29 cellular contexts compared by ENCODE assay signal in the genomic region with DNA sequence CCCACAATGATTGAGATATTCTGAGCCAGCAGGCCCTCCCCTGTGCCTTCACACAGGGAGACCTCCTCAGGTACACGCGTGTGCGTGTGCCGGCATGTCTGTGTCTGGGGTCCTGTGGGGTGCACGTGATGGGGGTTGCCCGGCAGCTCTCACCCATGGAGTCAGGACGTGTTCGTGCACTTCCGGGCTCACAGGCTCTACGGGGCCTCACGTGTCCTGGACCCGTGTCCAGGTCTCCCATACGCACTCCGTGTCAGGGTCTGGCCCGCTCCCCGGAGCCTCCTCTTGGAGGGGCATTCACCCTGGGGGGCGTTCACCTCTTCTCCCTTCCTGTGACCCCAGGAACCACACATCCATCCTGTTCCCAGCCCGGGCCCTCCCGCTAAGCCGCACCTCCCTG. TPM values are rescaled to one million over a fixed set of nuclear protein-coding genes. Genes with fewer than 3 reads are reported as not detected.
DNase-seq lines count a peak whose midpoint lies in the region.
"Had no signal": no experiment of that assay in that cellular context is flagged by ENCODE, and none has a peak within 500 bp of the region (broad histone marks: within the 10 kb centered on the region; RNA-seq: fewer than 3 reads in every experiment).

No MANE protein-coding gene starts in this region.

- peak overlapping the region; percentile 56; the same call in 1 of the 2 replicates for H3K27ac ChIP-seq in SJCRH30
- no peak overlapping the region for H3K27ac ChIP-seq in neuronal stem cell (replicated peaks; ENCODE audit: low read length)
- H3K27ac ChIP-seq: brain microvascular endothelial cell, left lung, pancreas had no signal

- H3K4me1 ChIP-seq in SJCRH30 (peaks cover 62% of the 10 kb centered on the region), neuronal stem cell (ENCODE audit: control insufficient read depth in 2 of 2, insufficient read depth in 1 of 2, low read depth in 1 of 2, low read length in 2 of 2) (peaks cover 28 to 31% of the 10 kb centered on the region in 2 donors)

- H2AK5ac ChIP-seq in neuronal stem cell (ENCODE audit: low read depth, low read length) = peak overlapping the region; percentile 84

- H3K9me3 ChIP-seq in SJCRH30 (replicated peaks) (no peaks in the 10 kb centered on the region), neuronal stem cell (replicated peaks in 1 of 2; ENCODE audit: control insufficient read depth in 2 of 2, insufficient read depth in 1 of 2, low read depth in 1 of 2, low read length in 2 of 2) (peaks cover 0 to 3% of the 10 kb centered on the region in 2 donors)
- H3K9me3 ChIP-seq: left lung, pancreas had no signal

- peak overlapping the region; percentile 38 for H3K14ac ChIP-seq in neuronal stem cell (ENCODE audit: low read length)

- H3K79me1 ChIP-seq in neuronal stem cell (ENCODE audit: low read depth, low read length) = peaks cover 4% of the 10 kb centered on the region

- H3K27me3 ChIP-seq in SJCRH30 (no peaks in the 10 kb centered on the region), neuronal stem cell (ENCODE audit: control insufficient read depth in 3 of 3, insufficient read depth in 3 of 3, low read depth in 1 of 3, low read length in 3 of 3) (peaks cover 40 to 90% (median 81%) of the 10 kb centered on the region in 3 experiments)
- H3K27me3 ChIP-seq: SJSA1 had no signal

- H3K4ac ChIP-seq in neuronal stem cell (ENCODE audit: low read length) = no peak overlapping the region

- peak overlapping the region; percentile 93 for H3K23ac ChIP-seq in neuronal stem cell (ENCODE audit: low read depth, low read length, poor library complexity)

- H2BK120ac ChIP-seq in neuronal stem cell (ENCODE audit: low read depth, low read length) = no peak overlapping the region

- H2BK15ac ChIP-seq in neuronal stem cell (ENCODE audit: low read length) = peak overlapping the region; percentile 58

- no peak overlapping the region for H3K4me2 ChIP-seq in neuronal stem cell (ENCODE audit: insufficient read depth, low read length, poor library complexity, severe bottlenecking)

- H2BK12ac ChIP-seq in neuronal stem cell (ENCODE audit: low read length) = peak overlapping the region; percentile 58

- H3K4me3 ChIP-seq in SJCRH30 (no peak overlapping the region), neuronal stem cell (ENCODE audit: low read length in 2 of 2) (no peak overlapping the region)
- H3K4me3 ChIP-seq: GM12878, left lung, pancreas, SJSA1 had no signal

- peak overlapping the region; percentile 80 for H3K18ac ChIP-seq in neuronal stem cell (ENCODE audit: low read length)

- no peak overlapping the region for H4K8ac ChIP-seq in neuronal stem cell (ENCODE audit: low read depth, low read length)

- H3K36me3 ChIP-seq in SJCRH30 (no peaks in the 10 kb centered on the region), neuronal stem cell (replicated peaks in 1 of 2; ENCODE audit: control insufficient read depth in 2 of 2, insufficient read depth in 2 of 2, low read length in 2 of 2) (no peaks in the 10 kb centered on the region)
- H3K36me3 ChIP-seq: brain microvascular endothelial cell, left lung, pancreas had no signal

- no CpG with 5 or more reads among the region's 20 CpGs for WGBS in neuronal stem cell (ENCODE audit: extremely low coverage in 2 of 2, insufficient read length in 2 of 2, insufficient replicate concordance in 1 of 2), 2 donors

- no peak overlapping the region for H4K91ac ChIP-seq in neuronal stem cell (ENCODE audit: low read depth, low read length, poor library complexity)

- DNase-seq in SJCRH30 (no peak), neuronal stem cell (ENCODE audit: low spot score) (no peak), NCI-H1092 treated with DMSO at 0.1 percent for 48 hours (lab: John Stamatoyannopoulos, UW) (no peak)
- DNase-seq in activated CD4-positive, CD25-positive, alpha-beta regulatory T cell (lab: John Stamatoyannopoulos, UW) = no peak
- DNase-seq: activated CD4-positive, alpha-beta T cell treated with anti-CD3 and anti-CD28 coated beads, Interleukin-2, amount 10 ng/mL, durations not matched to agents 24 days and 14 days; activated CD8-positive, alpha-beta memory T cell treated with anti-CD3 and anti-CD28 coated beads for 24 hours; activated T-cell treated with anti-CD3 and anti-CD28 coated beads for 4 hours; amniotic stem cell; brain microvascular endothelial cell; C1 segment of cervical spinal cord; cerebellar nuclear complex; COR-L47; islet precursor cell; left lung; NCI-H1048; NCI-H1694; NCI-H446; NCI-H774; pancreas; small intestine; stimulated activated naive B cell treated with anti-CD40 and anti-IgM and Interleukin-4, amounts not matched to agents 10 μg/mL and 1 μg/mL and 100 μg/mL, for 72 hours; substantia nigra; T-cell; trophoblast cell had no signal

- H2BK5ac ChIP-seq in neuronal stem cell (ENCODE audit: low read length) = no peak overlapping the region

- H3K9ac ChIP-seq in neuronal stem cell (ENCODE audit: low read depth, low read length, poor library complexity) = no peak overlapping the region

- H2AFZ ChIP-seq in neuronal stem cell (ENCODE audit: low read length) = no peak overlapping the region

RNA-seq across cellular contexts. Expression of a gene that starts 13.1 kb away (rescaled TPM):
- total RNA-seq in SJCRH30 (2014; rRNA removed; shearing (Covaris generic)) = 39.0 and 39.2 TPM in 2 replicates
- 0.21 TPM for polyA plus RNA-seq in neuronal stem cell (2013, experiment 1 of 2)
- 0.32 TPM for polyA plus RNA-seq in neuronal stem cell (2013, experiment 2 of 2)
- total RNA-seq: activated CD4-positive, alpha-beta T cell treated with anti-CD3 and anti-CD28 coated beads, Interleukin-2, amount 10 ng/mL, durations not matched to agents 24 days and 14 days; GM12878 had no signal

RNA-seq across cellular contexts. Expression of a gene that starts 22.2 kb away (rescaled TPM):
- 147 and 150 TPM in 2 replicates for total RNA-seq in SJCRH30 (2014; rRNA removed; shearing (Covaris generic))
- polyA plus RNA-seq in neuronal stem cell (2013, experiment 1 of 2) = 33.5 TPM
- polyA plus RNA-seq in neuronal stem cell (2013, experiment 2 of 2) = 32.6 TPM

RNA-seq across cellular contexts. Expression of a gene that starts 23.5 kb away (rescaled TPM):
- total RNA-seq in SJCRH30 (2014; rRNA removed; shearing (Covaris generic)) = 8.4 and 15.1 TPM in 2 replicates
- 22.0 TPM for polyA plus RNA-seq in neuronal stem cell (2013, experiment 1 of 2)
- 20.9 TPM for polyA plus RNA-seq in neuronal stem cell (2013, experiment 2 of 2)

RNA-seq across cellular contexts. Expression of a gene that starts 29.4 kb away (rescaled TPM):
- total RNA-seq in SJCRH30 (2014; rRNA removed; shearing (Covaris generic)) = 0.04 and 0.05 TPM in 2 replicates
- polyA plus RNA-seq in neuronal stem cell (2013, experiment 1 of 2) = 0.07 TPM
- 0.03 TPM for polyA plus RNA-seq in neuronal stem cell (2013, experiment 2 of 2)
- total RNA-seq: neural crest cell had no signal

RNA-seq across cellular contexts. Expression of a gene that starts 45.0 kb away (rescaled TPM):
- total RNA-seq in SJCRH30 (2014; rRNA removed; shearing (Covaris generic)) = 0.13 TPM in 1 of 2 replicates, not detected in the other
- not detected for polyA plus RNA-seq in neuronal stem cell (2013, experiment 1 of 2)
- 0.01 TPM for polyA plus RNA-seq in neuronal stem cell (2013, experiment 2 of 2)
- total RNA-seq: activated CD4-positive, alpha-beta T cell treated with anti-CD3 and anti-CD28 coated beads, Interleukin-2, amount 10 ng/mL, durations not matched to agents 24 days and 14 days; dermis microvascular lymphatic vessel endothelial cell; esophagus mucosa; GM12878; left lung; neural crest cell; T-cell had no signal
- polyA plus RNA-seq: GM12878 had no signal
